In the genomic region with DNA sequence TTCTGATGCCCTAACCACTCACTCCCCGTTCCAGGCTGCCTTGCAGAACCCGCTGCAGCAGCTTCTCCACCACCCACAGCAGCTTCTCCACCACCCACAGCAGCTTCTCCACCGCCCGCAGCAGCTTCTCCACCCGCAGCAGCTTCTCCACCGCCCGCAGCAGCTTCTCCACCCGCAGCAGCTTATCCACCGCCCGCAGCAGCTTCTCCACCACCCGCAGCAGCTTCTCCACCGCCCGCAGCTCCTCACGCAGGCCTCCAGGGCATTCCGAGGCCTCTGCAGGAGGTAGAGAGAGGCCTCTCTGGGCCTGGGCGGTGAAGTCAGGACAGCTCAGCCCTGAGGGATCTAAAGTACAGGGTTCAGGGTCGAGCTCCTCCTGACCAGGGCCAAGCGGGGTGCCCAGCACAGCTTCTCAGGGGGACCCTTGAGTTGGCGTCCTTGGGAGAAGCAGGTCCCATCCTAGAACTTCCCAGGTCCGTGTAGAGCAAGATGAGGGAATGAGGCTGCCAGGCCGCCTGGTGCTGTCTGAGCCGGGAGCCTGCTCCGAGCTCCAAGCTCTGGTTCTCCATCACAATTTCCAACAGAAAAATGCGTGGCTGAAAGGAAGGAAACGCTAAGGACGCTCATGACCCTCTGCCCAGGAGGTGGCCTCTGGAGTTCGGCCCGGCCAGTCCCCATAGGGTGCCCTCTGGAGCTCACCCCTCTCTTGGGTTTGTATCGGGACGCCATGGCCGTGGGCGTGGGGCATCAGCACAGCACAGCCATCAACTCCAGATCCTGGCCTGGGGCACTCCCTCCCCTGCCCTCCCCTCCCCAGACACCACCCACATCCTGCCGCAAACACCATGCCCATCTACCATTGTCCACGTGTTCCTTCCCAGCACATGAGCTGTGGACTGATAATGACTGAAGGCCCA, we compare ENCODE assay signal across 1 cellular context.
TF ChIP-seq lines count a peak whose summit lies in the region.

No MANE protein-coding gene starts in this region.

TF ChIP-seq in H1, 55 proteins besides CTCF, POLR2A, EP300 and RAD21:
- TF ChIP-seq SUZ12 (IDR thresholded peaks at IDR 0.05; ENCODE audit: low read length) (no peak), BACH1 (IDR thresholded peaks at IDR 0.05; ENCODE audit: low read length) (no peak), CHD2 (IDR thresholded peaks at IDR 0.05; ENCODE audit: low read length) (no peak), GABPA (IDR thresholded peaks at IDR 0.05; ENCODE audit: borderline replicate concordance, insufficient read depth, low read length) (no peak), SP1 (IDR thresholded peaks at IDR 0.05; ENCODE audit: low read depth, low read length) (no peak), PHF8 (conservative IDR thresholded peaks at IDR 0.05; ENCODE audit: low read depth, low read length) (no peak), ASH2L (IDR thresholded peaks at IDR 0.05; ENCODE audit: low read length) (no peak), POLR2AphosphoS5 (IDR thresholded peaks at IDR 0.05; ENCODE audit: low read depth, low read length) (no peak), TBP (IDR thresholded peaks at IDR 0.05; ENCODE audit: low read depth, low read length) (no peak), ZNF274 (IDR thresholded peaks at IDR 0.05; ENCODE audit: borderline replicate concordance, extremely low read depth, low read length) (no peak), SIRT6 (IDR thresholded peaks at IDR 0.05; ENCODE audit: low read length) (no peak), TCF12 (IDR thresholded peaks at IDR 0.05; ENCODE audit: low read depth, low read length) (no peak), POU5F1 (IDR thresholded peaks at IDR 0.05; ENCODE audit: low read depth, low read length) (no peak), TAF7 (optimal IDR thresholded peaks at IDR 0.05; ENCODE audit: borderline replicate concordance, low read depth, low read length) (no peak), SRF (IDR thresholded peaks at IDR 0.05; ENCODE audit: low read depth, low read length) (no peak)
- TF ChIP-seq, protein P1, sequence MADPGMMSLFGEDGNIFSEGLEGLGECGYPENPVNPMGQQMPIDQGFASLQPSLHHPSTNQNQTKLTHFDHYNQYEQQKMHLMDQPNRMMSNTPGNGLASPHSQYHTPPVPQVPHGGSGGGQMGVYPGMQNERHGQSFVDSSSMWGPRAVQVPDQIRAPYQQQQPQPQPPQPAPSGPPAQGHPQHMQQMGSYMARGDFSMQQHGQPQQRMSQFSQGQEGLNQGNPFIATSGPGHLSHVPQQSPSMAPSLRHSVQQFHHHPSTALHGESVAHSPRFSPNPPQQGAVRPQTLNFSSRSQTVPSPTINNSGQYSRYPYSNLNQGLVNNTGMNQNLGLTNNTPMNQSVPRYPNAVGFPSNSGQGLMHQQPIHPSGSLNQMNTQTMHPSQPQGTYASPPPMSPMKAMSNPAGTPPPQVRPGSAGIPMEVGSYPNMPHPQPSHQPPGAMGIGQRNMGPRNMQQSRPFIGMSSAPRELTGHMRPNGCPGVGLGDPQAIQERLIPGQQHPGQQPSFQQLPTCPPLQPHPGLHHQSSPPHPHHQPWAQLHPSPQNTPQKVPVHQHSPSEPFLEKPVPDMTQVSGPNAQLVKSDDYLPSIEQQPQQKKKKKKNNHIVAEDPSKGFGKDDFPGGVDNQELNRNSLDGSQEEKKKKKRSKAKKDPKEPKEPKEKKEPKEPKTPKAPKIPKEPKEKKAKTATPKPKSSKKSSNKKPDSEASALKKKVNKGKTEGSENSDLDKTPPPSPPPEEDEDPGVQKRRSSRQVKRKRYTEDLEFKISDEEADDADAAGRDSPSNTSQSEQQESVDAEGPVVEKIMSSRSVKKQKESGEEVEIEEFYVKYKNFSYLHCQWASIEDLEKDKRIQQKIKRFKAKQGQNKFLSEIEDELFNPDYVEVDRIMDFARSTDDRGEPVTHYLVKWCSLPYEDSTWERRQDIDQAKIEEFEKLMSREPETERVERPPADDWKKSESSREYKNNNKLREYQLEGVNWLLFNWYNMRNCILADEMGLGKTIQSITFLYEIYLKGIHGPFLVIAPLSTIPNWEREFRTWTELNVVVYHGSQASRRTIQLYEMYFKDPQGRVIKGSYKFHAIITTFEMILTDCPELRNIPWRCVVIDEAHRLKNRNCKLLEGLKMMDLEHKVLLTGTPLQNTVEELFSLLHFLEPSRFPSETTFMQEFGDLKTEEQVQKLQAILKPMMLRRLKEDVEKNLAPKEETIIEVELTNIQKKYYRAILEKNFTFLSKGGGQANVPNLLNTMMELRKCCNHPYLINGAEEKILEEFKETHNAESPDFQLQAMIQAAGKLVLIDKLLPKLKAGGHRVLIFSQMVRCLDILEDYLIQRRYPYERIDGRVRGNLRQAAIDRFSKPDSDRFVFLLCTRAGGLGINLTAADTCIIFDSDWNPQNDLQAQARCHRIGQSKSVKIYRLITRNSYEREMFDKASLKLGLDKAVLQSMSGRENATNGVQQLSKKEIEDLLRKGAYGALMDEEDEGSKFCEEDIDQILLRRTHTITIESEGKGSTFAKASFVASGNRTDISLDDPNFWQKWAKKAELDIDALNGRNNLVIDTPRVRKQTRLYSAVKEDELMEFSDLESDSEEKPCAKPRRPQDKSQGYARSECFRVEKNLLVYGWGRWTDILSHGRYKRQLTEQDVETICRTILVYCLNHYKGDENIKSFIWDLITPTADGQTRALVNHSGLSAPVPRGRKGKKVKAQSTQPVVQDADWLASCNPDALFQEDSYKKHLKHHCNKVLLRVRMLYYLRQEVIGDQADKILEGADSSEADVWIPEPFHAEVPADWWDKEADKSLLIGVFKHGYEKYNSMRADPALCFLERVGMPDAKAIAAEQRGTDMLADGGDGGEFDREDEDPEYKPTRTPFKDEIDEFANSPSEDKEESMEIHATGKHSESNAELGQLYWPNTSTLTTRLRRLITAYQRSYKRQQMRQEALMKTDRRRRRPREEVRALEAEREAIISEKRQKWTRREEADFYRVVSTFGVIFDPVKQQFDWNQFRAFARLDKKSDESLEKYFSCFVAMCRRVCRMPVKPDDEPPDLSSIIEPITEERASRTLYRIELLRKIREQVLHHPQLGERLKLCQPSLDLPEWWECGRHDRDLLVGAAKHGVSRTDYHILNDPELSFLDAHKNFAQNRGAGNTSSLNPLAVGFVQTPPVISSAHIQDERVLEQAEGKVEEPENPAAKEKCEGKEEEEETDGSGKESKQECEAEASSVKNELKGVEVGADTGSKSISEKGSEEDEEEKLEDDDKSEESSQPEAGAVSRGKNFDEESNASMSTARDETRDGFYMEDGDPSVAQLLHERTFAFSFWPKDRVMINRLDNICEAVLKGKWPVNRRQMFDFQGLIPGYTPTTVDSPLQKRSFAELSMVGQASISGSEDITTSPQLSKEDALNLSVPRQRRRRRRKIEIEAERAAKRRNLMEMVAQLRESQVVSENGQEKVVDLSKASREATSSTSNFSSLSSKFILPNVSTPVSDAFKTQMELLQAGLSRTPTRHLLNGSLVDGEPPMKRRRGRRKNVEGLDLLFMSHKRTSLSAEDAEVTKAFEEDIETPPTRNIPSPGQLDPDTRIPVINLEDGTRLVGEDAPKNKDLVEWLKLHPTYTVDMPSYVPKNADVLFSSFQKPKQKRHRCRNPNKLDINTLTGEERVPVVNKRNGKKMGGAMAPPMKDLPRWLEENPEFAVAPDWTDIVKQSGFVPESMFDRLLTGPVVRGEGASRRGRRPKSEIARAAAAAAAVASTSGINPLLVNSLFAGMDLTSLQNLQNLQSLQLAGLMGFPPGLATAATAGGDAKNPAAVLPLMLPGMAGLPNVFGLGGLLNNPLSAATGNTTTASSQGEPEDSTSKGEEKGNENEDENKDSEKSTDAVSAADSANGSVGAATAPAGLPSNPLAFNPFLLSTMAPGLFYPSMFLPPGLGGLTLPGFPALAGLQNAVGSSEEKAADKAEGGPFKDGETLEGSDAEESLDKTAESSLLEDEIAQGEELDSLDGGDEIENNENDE (IDR thresholded peaks at IDR 0.05; ENCODE audit: insufficient replicate concordance, low read length), result no peak
